Comparison of ENCODE assay signal across 11 cellular contexts in the genomic region with DNA sequence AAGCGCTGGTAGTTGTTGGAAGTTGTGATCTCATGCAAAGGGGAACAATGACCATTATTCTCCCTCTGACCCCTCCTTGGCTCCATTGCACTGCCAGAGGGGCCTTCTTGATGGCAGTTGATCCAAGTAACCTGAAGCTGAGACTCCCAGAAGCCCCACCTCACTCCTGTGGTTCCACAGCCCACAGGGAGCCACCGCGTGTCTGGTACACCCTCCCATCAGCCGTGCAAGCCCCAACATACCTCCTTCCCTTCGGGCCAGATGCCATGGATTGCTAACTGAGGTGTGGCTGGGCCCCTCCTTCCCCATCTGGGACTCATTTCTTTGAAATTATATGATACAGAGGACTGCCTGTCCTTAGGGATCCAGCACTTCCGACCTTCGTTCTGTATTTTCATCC. TPM values are rescaled to one million over a fixed set of nuclear protein-coding genes. Genes with fewer than 3 reads are reported as not detected.
A peak's percentile ranks its signal among the peaks of the same experiment; 100 is the strongest.
DNase-seq lines count a peak whose midpoint lies in the region; ATAC-seq, FAIRE-seq and TF ChIP-seq lines count a peak whose summit lies in the region.
"Had no signal": no experiment of that assay in that cellular context is flagged by ENCODE, and none has a peak within 500 bp of the region (broad histone marks: within the 10 kb centered on the region; RNA-seq: fewer than 3 reads in every experiment).

No MANE protein-coding gene starts in this region.

- no peaks in the 10 kb centered on the region for H3K27me3 ChIP-seq in H1 (replicated peaks in 1 of 4; ENCODE audit: control insufficient read depth in 3 of 4, extremely low read depth in 1 of 4, insufficient read depth in 3 of 4, low read length in 3 of 4)

- CTCF ChIA-PET in H1 (lab: Charles Lee; ENCODE audit: partially characterized antibody) = interaction anchor here (1.2 to 4.9 kb wide), 8 partner anchors 10 to 83 kb away, joined by 3 to 40 read pairs (median 7); partner anchors contain the start of gene SMIM5

- no peak overlapping the region; the same call in 1 of the 2 replicates for H2BK5ac ChIP-seq in H1 (ENCODE audit: low read depth, low read length)

- H4K20me1 ChIP-seq in H1 (replicated peaks in 1 of 2; ENCODE audit: control insufficient read depth in 1 of 2, insufficient read depth in 2 of 2, low read length in 2 of 2) = peaks cover 9 to 13% of the 10 kb centered on the region in 2 experiments

- no peak for ATAC-seq in GM21619 (IDR thresholded peaks at IDR 0.05; ENCODE audit: unreplicated experiment)
- ATAC-seq: natural killer cell had no signal

- H4K91ac ChIP-seq in H1 (replicated peaks; ENCODE audit: insufficient read length, low read length) = no peak overlapping the region

- no peak overlapping the region for H3K27ac ChIP-seq in H1 (ENCODE audit: low read depth, low read length)

- H3K79me2 ChIP-seq in H1 (ENCODE audit: control insufficient read depth in 1 of 2, insufficient read depth in 2 of 2, low read length in 2 of 2) = peaks cover 2 to 78% of the 10 kb centered on the region in 2 experiments; a peak in 3 of 4 replicates

- H3K56ac ChIP-seq in H1 (replicated peaks; ENCODE audit: insufficient read length, low read depth, low read length) = no peak overlapping the region

- H3K27ac Mint-ChIP-seq in neural crest cell (ENCODE audit: unreplicated experiment) = peak overlapping the region; percentile 43

- H3K14ac ChIP-seq in H1 (ENCODE audit: insufficient read length) = no peak overlapping the region

- no peak for TF ChIP-seq POLR2A in H1 (IDR thresholded peaks at IDR 0.05; ENCODE audit: control extremely low read depth in 1 of 2, low read depth in 2 of 2, low read length in 2 of 2)

- H3K4me1 ChIP-seq in H1 (replicated peaks in 1 of 4; ENCODE audit: control insufficient read depth in 3 of 4, insufficient read depth in 4 of 4, low read length in 3 of 4) = no peaks in the 10 kb centered on the region

- H3K4ac ChIP-seq in H1 (replicated peaks; ENCODE audit: insufficient read length, low read depth, low read length) = no peak overlapping the region

- H3K36me3 Mint-ChIP-seq in neural crest cell (ENCODE audit: low read depth) = no peaks in the 10 kb centered on the region
- H3K36me3 Mint-ChIP-seq: natural killer cell had no signal

- no peak for TF ChIP-seq CTCF in H1 (IDR thresholded peaks at IDR 0.05; ENCODE audit: control extremely low read depth in 1 of 3, insufficient read depth in 1 of 3, low read depth in 1 of 3, low read length in 3 of 3)
- TF ChIP-seq CTCF in neural crest cell (conservative IDR thresholded peaks at IDR 0.05) = no peak

- no peak for TF ChIP-seq EP300 in H1 (IDR thresholded peaks at IDR 0.05; ENCODE audit: borderline replicate concordance in 1 of 2, low read depth in 2 of 2, low read length in 2 of 2)

- no peak overlapping the region for H3K18ac ChIP-seq in H1 (ENCODE audit: extremely low read depth, low read length)

- peaks cover 2% of the 10 kb centered on the region; the same call in 1 of the 2 replicates for H3K23me2 ChIP-seq in H1 (ENCODE audit: low read depth, low read length)

- DNase-seq in A172 (ENCODE audit: low spot score) (peak; percentile 77), NCI-H2171 treated with DMSO at 0.1 percent for 48 hours (lab: John Stamatoyannopoulos, UW) (peak; percentile 98), H1 (ENCODE audit: low read depth in 1 of 2, low spot score in 2 of 2) (no peak), neural crest cell (ENCODE audit: low read depth, low spot score) (no peak), NCI-H146 treated with DMSO at 0.1 percent for 48 hours (lab: John Stamatoyannopoulos, UW; ENCODE audit: unreplicated experiment) (no peak), NCI-H2081 treated with DMSO at 0.1 percent for 48 hours (lab: John Stamatoyannopoulos, UW) (no peak)
- no peak for DNase-seq in activated CD4-positive, CD25-positive, alpha-beta regulatory T cell treated with anti-CD3 and anti-CD28 coated beads, Interleukin-2, amount 50 U/mL, for 72 hours
- DNase-seq: activated effector memory CD4-positive, alpha-beta T cell treated with anti-CD3 and anti-CD28 coated beads, Interleukin-2, amount 50 U/mL, for 16 hours; natural killer cell had no signal

- no peak overlapping the region for H2BK20ac ChIP-seq in H1 (ENCODE audit: low read length)

- H4K5ac ChIP-seq in H1 (ENCODE audit: insufficient read length, low read depth, low read length) = no peak overlapping the region

- H3K36me3 ChIP-seq in H1 (ENCODE audit: control insufficient read depth in 2 of 4, insufficient read depth in 4 of 4, low read length in 3 of 4) = peaks cover 0 to 6% (median 0%) of the 10 kb centered on the region in 4 experiments; a peak in 2 of 8 replicates

- H3K9me3 Mint-ChIP-seq in neural crest cell = no peaks in the 10 kb centered on the region
- H3K9me3 Mint-ChIP-seq: natural killer cell had no signal

- H3K23ac ChIP-seq in H1 (ENCODE audit: insufficient read length) = no peak overlapping the region

- H3K79me1 ChIP-seq in H1 (ENCODE audit: low read depth, low read length) = peaks cover 22% of the 10 kb centered on the region

- no peak overlapping the region for H3K4me2 ChIP-seq in H1 (ENCODE audit: insufficient read depth in 1 of 2, low read depth in 2 of 2, low read length in 2 of 2)

- FAIRE-seq in H1 (lab: Jason Lieb, UNC) = no peak

- H3K4me1 Mint-ChIP-seq in neural crest cell = peaks cover 32% of the 10 kb centered on the region

- no peaks in the 10 kb centered on the region for H3K27me3 Mint-ChIP-seq in neural crest cell (ENCODE audit: low read depth)

- H3K4me3 Mint-ChIP-seq in neural crest cell = no peak overlapping the region
- H3K4me3 Mint-ChIP-seq: natural killer cell had no signal

- no peak overlapping the region for H2BK15ac ChIP-seq in H1 (ENCODE audit: low read length)

- no peak for TF ChIP-seq RAD21 in H1 (IDR thresholded peaks at IDR 0.05 in 1 of 2, conservative IDR thresholded peaks at IDR 0.05 in 1 of 2; ENCODE audit: low read depth in 2 of 2, low read length in 2 of 2)

- no peak overlapping the region for H2AFZ ChIP-seq in H1 (ENCODE audit: low read length)

- H3K9me3 ChIP-seq in H1 (ENCODE audit: insufficient read depth in 2 of 2, low read depth in 1 of 2, low read length in 1 of 2) = no peaks in the 10 kb centered on the region

- no peak overlapping the region for H2BK120ac ChIP-seq in H1 (replicated peaks; ENCODE audit: low read depth, low read length)

- H2AK5ac ChIP-seq in H1 (ENCODE audit: low read depth, low read length) = no peak overlapping the region

- H3K4me3 ChIP-seq in H1 (ENCODE audit: extremely low read depth in 1 of 4, insufficient read depth in 2 of 4, low read depth in 3 of 4, low read length in 4 of 4) = no peak overlapping the region

- no peak overlapping the region for H4K8ac ChIP-seq in H1 (ENCODE audit: extremely low read depth, insufficient read depth, low read length)

- peak overlapping the region in 3 of 4 experiments; percentile 5 to 31 (median 21); a peak in 1 of 7 replicates for H3K9ac ChIP-seq in H1 (replicated peaks in 1 of 4; ENCODE audit: extremely low read depth in 1 of 4, low read depth in 3 of 4, low read length in 3 of 4)

- WGBS in H1 (ENCODE audit: extremely low coverage in 1 of 2, insufficient coverage in 1 of 2, insufficient read length in 1 of 2, insufficient replicate concordance in 2 of 2, low coverage in 1 of 2, low lambda C conversion rate in 2 of 2, missing lambda C conversion rate in 1 of 2), 2 experiments = 91% methylated on average over 7 of the region's 7 CpGs; no CpG with 5 or more reads in 1 of the 2 experiments

- POLR2A ChIA-PET in H1 (lab: Charles Lee; ENCODE audit: partially characterized antibody) = interaction anchor here (1.0 to 1.6 kb wide), 2 partner anchors 17 to 80 kb away, joined by 3 read pairs; no protein-coding TSS in a partner anchor

- H2BK12ac ChIP-seq in H1 (ENCODE audit: low read depth, low read length) = no peak overlapping the region

RNA-seq across cellular contexts. Expression of gene SAP30BP, which starts 17.8 kb away (rescaled TPM):
- total RNA-seq in A172 (2014; rRNA removed; shearing (Covaris generic)) = 124 and 169 TPM in 2 replicates
- total RNA-seq in H1 (2021; fragmentation: NEBNext Ultra II Directional; extraction: Animal tissue kit (Norgen Biotek cat#: 25700)) = 79.9 and 81.5 TPM in 2 replicates
- polyA plus RNA-seq in H1 (2011; rRNA removed) = 63.3 and 82.1 TPM in 2 replicates
- 88.6 TPM for polyA plus RNA-seq in H1 (2011; cell fraction: cytosol; rRNA removed)
- polyA plus RNA-seq in H1 (2011; cell fraction: nucleus; rRNA removed) = 167 TPM
- 60.3 to 81.1 TPM (median 73.3 TPM) in 4 replicates for polyA plus RNA-seq in H1 (2012, experiment 1 of 2)
- 72.8 TPM for polyA plus RNA-seq in H1 (2012, experiment 2 of 2)
- polyA plus RNA-seq in H1 (2013, experiment 1 of 2) = 55.3 TPM
- 51.7 TPM for polyA plus RNA-seq in H1 (2013, experiment 2 of 2)
- 44.8 and 47.0 TPM in 2 replicates for polyA minus RNA-seq in H1 (2011; rRNA and poly(A)+ RNA removed)
- polyA minus RNA-seq in H1 (2011; cell fraction: cytosol; rRNA and poly(A)+ RNA removed) = 35.2 TPM
- 50.9 TPM for polyA minus RNA-seq in H1 (2011; cell fraction: nucleus; rRNA and poly(A)+ RNA removed)
- 113 and 123 TPM in 2 replicates for total RNA-seq in neural crest cell

RNA-seq across cellular contexts. Expression of gene RECQL5, which starts 18.0 kb away (rescaled TPM):
- 18.0 and 19.0 TPM in 2 replicates for total RNA-seq in A172 (2014; rRNA removed; shearing (Covaris generic))
- total RNA-seq in H1 (2021; fragmentation: NEBNext Ultra II Directional; extraction: Animal tissue kit (Norgen Biotek cat#: 25700)) = 40.7 and 41.1 TPM in 2 replicates
- polyA plus RNA-seq in H1 (2011; rRNA removed) = 15.1 and 34.9 TPM in 2 replicates
- polyA plus RNA-seq in H1 (2011; cell fraction: cytosol; rRNA removed) = 32.7 TPM
- polyA plus RNA-seq in H1 (2011; cell fraction: nucleus; rRNA removed) = 166 TPM
- polyA plus RNA-seq in H1 (2012, experiment 1 of 2) = 29.1 to 42.9 TPM (median 40.6 TPM) in 4 replicates
- polyA plus RNA-seq in H1 (2012, experiment 2 of 2) = 39.8 TPM
- polyA plus RNA-seq in H1 (2013, experiment 1 of 2) = 27.4 TPM
- polyA plus RNA-seq in H1 (2013, experiment 2 of 2) = 25.6 TPM
- polyA minus RNA-seq in H1 (2011; rRNA and poly(A)+ RNA removed) = 34.6 and 39.9 TPM in 2 replicates
- polyA minus RNA-seq in H1 (2011; cell fraction: cytosol; rRNA and poly(A)+ RNA removed) = 35.7 TPM
- polyA minus RNA-seq in H1 (2011; cell fraction: nucleus; rRNA and poly(A)+ RNA removed) = 79.5 TPM
- 47.3 and 47.5 TPM in 2 replicates for total RNA-seq in neural crest cell

RNA-seq across cellular contexts. Expression of gene ITGB4, which starts 36.3 kb away (rescaled TPM):
- total RNA-seq in A172 (2014; rRNA removed; shearing (Covaris generic)) = 15.0 and 15.2 TPM in 2 replicates
- 5.4 and 5.6 TPM in 2 replicates for total RNA-seq in H1 (2021; fragmentation: NEBNext Ultra II Directional; extraction: Animal tissue kit (Norgen Biotek cat#: 25700))
- 5.2 and 8.4 TPM in 2 replicates for polyA plus RNA-seq in H1 (2011; rRNA removed)
- polyA plus RNA-seq in H1 (2011; cell fraction: cytosol; rRNA removed) = 3.5 TPM
- 12.3 TPM for polyA plus RNA-seq in H1 (2011; cell fraction: nucleus; rRNA removed)
- 4.4 to 8.2 TPM (median 6.4 TPM) in 4 replicates for polyA plus RNA-seq in H1 (2012, experiment 1 of 2)
- polyA plus RNA-seq in H1 (2012, experiment 2 of 2) = 5.0 TPM
- 10.2 TPM for polyA plus RNA-seq in H1 (2013, experiment 1 of 2)
- 7.5 TPM for polyA plus RNA-seq in H1 (2013, experiment 2 of 2)
- polyA minus RNA-seq in H1 (2011; rRNA and poly(A)+ RNA removed) = 7.9 and 8.0 TPM in 2 replicates
- polyA minus RNA-seq in H1 (2011; cell fraction: cytosol; rRNA and poly(A)+ RNA removed) = 7.6 TPM
- 6.2 TPM for polyA minus RNA-seq in H1 (2011; cell fraction: nucleus; rRNA and poly(A)+ RNA removed)
- 0.64 and 1.4 TPM in 2 replicates for total RNA-seq in neural crest cell

RNA-seq across cellular contexts. Expression of gene SMIM5, which starts 51.7 kb away (rescaled TPM):
- 0.07 and 0.26 TPM in 2 replicates for total RNA-seq in A172 (2014; rRNA removed; shearing (Covaris generic))
- total RNA-seq in H1 (2021; fragmentation: NEBNext Ultra II Directional; extraction: Animal tissue kit (Norgen Biotek cat#: 25700)) = not detected in 2 replicates
- not detected in 2 replicates for polyA plus RNA-seq in H1 (2011; rRNA removed)
- polyA plus RNA-seq in H1 (2011; cell fraction: cytosol; rRNA removed) = not detected
- 0.14 TPM for polyA plus RNA-seq in H1 (2011; cell fraction: nucleus; rRNA removed)
- 0.07 to 0.79 TPM (median 0.30 TPM) in 4 replicates for polyA plus RNA-seq in H1 (2012, experiment 1 of 2)
- 0.08 TPM for polyA plus RNA-seq in H1 (2012, experiment 2 of 2)
- not detected for polyA plus RNA-seq in H1 (2013, experiment 1 of 2)
- not detected for polyA plus RNA-seq in H1 (2013, experiment 2 of 2)
- polyA minus RNA-seq in H1 (2011; rRNA and poly(A)+ RNA removed) = not detected in 2 replicates
- not detected for polyA minus RNA-seq in H1 (2011; cell fraction: cytosol; rRNA and poly(A)+ RNA removed)
- not detected for polyA minus RNA-seq in H1 (2011; cell fraction: nucleus; rRNA and poly(A)+ RNA removed)
- total RNA-seq in neural crest cell = 0.32 TPM in 1 of 2 replicates, not detected in the other
- polyA plus RNA-seq: AG04450 had no signal

Comparison
In these comparisons a context has a peak if more than half of its experiments do, and no peak if none do; other contexts are left out.
1. DNase-seq: peak in A172 (single experiment) and NCI-H2171 treated with DMSO at 0.1 percent for 48 hours (single experiment); none in H1 (0 of 2), neural crest cell (single experiment), NCI-H146 treated with DMSO at 0.1 percent for 48 hours (single experiment), activated CD4-positive, CD25-positive, alpha-beta regulatory T cell treated with anti-CD3 and anti-CD28 coated beads, Interleukin-2, amount 50 U/mL, for 72 hours (single experiment) and NCI-H2081 treated with DMSO at 0.1 percent for 48 hours (single experiment).